9 cellular contexts compared by ENCODE assay signal in the genomic region with DNA sequence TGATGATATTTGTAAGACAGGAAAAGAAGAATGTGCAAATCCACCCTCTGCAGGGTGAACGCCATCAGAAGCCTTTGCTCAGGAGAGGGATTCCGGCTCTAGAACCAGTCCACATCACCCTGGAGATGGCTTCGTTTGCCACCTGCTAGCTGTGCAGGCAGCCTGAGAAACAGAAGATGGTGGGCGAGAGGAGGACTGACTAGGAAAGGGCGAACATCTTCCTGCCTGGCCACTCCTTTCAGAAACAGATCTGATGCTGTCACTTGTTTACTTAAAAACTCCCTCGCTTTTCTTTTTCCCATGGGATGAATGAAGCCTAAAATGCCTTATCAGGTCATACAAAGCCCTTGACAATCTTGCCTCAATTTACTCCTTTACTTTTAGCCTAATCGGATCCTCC. TPM values are rescaled to one million over a fixed set of nuclear protein-coding genes. Genes with fewer than 3 reads are reported as not detected.
DNase-seq lines count a peak whose midpoint lies in the region; ATAC-seq, FAIRE-seq and TF ChIP-seq lines count a peak whose summit lies in the region.
"Had no signal": no experiment of that assay in that cellular context is flagged by ENCODE, and none has a peak within 500 bp of the region (broad histone marks: within the 10 kb centered on the region; RNA-seq: fewer than 3 reads in every experiment).

No MANE protein-coding gene starts in this region.

- H3K27ac Mint-ChIP-seq in activated naive CD4-positive, alpha-beta T cell treated with anti-CD3 and anti-CD28 coated beads, Interleukin-2, amount 10 ng/mL, durations not matched to agents 7 days and 5 days: peak overlapping the region; percentile 85

- FAIRE-seq in kidney (lab: Jason Lieb, UNC): no peak

- no peak overlapping the region for H3K27ac ChIP-seq in ACC112 (ENCODE audit: low read depth, low read length)
- no peak overlapping the region for H3K27ac ChIP-seq in kidney (ENCODE audit: low read depth in 2 of 2, low read length in 2 of 2)

- H3K4me3 ChIP-seq in ACC112 (ENCODE audit: low read depth, low read length): peak overlapping the region; percentile 98
- peak overlapping the region; percentile 73 for H3K4me3 ChIP-seq in HAP-1
- peak overlapping the region; percentile 85 to 86 for H3K4me3 ChIP-seq in kidney (ENCODE audit: low read length in 2 of 2)

- no peaks in the 10 kb centered on the region for H3K27me3 ChIP-seq in ACC112 (ENCODE audit: insufficient read depth, low read length)
- H3K27me3 ChIP-seq in HAP-1 (ENCODE audit: low read depth): no peaks in the 10 kb centered on the region

- ATAC-seq in HG02610 (IDR thresholded peaks at IDR 0.05; ENCODE audit: unreplicated experiment): no peak
- no peak for ATAC-seq in HG03196 (IDR thresholded peaks at IDR 0.05; ENCODE audit: unreplicated experiment)

- H3K9me3 ChIP-seq in HAP-1 (no peaks in the 10 kb centered on the region), kidney (ENCODE audit: control insufficient read depth in 1 of 2, low read length in 2 of 2) (no peaks in the 10 kb centered on the region)

- H3K9ac ChIP-seq in kidney (ENCODE audit: low read length in 2 of 2): peak overlapping the region in 1 of 2 donors; percentile 48

- DNase-seq in HAP-1 (ENCODE audit: low spot score in 2 of 2): peak in 1 of 2 experiments; percentile 32
- DNase-seq in activated naive CD4-positive, alpha-beta T cell treated with anti-CD3 and anti-CD28 coated beads, Interleukin-2, amount 10 ng/mL, durations not matched to agents 7 days and 5 days: peak; percentile 41
- no peak for DNase-seq in kidney
- peak; percentile 56 for DNase-seq in superior temporal gyrus (ENCODE audit: extremely low spot score)
- no peak for DNase-seq in hippocampal formation (lab: John Stamatoyannopoulos, UW)

- H3K36me3 ChIP-seq in ACC112 (ENCODE audit: insufficient read depth, low read length) (no peaks in the 10 kb centered on the region), HAP-1 (replicated peaks) (0 out of 2 replicates have a peak, but pooled peaks cover 5% of the 10 kb centered on the region), kidney (ENCODE audit: control insufficient read depth in 1 of 2, insufficient read depth in 2 of 2, low read length in 2 of 2) (no peaks in the 10 kb centered on the region)

- peaks cover 58% of the 10 kb centered on the region for H3K4me1 Mint-ChIP-seq in activated naive CD4-positive, alpha-beta T cell treated with anti-CD3 and anti-CD28 coated beads, Interleukin-2, amount 10 ng/mL, durations not matched to agents 7 days and 5 days

- no peak for TF ChIP-seq CTCF in kidney (IDR thresholded peaks at IDR 0.05; ENCODE audit: borderline replicate concordance, extremely low read depth, insufficient read depth)

- H3K36me3 Mint-ChIP-seq in activated naive CD4-positive, alpha-beta T cell treated with anti-CD3 and anti-CD28 coated beads, Interleukin-2, amount 10 ng/mL, durations not matched to agents 7 days and 5 days: peaks cover 26% of the 10 kb centered on the region

- in situ Hi-C loops in HAP-1 (cut with MboI; ENCODE audit: low sequenced_read_pairs): no loop called here

- H3K27me3 Mint-ChIP-seq in activated naive CD4-positive, alpha-beta T cell treated with anti-CD3 and anti-CD28 coated beads, Interleukin-2, amount 10 ng/mL, durations not matched to agents 7 days and 5 days: peaks cover 20% of the 10 kb centered on the region

- CTCF ChIA-PET in activated naive CD4-positive, alpha-beta T cell treated with anti-CD3 and anti-CD28 coated beads, Interleukin-2, amount 10 ng/mL, durations not matched to agents 7 days and 5 days (lab: Charles Lee): no interaction called here

- intact Hi-C loops in kidney (cut with DNase I): no loop called here

- H3K79me2 ChIP-seq in ACC112 (ENCODE audit: control insufficient read depth, insufficient read depth, low read length, unreplicated experiment): peaks cover 52% of the 10 kb centered on the region

- H3K9me3 Mint-ChIP-seq in activated naive CD4-positive, alpha-beta T cell treated with anti-CD3 and anti-CD28 coated beads, Interleukin-2, amount 10 ng/mL, durations not matched to agents 7 days and 5 days: no peaks in the 10 kb centered on the region

- no peak overlapping the region for H2AFZ ChIP-seq in ACC112 (ENCODE audit: low read length, unreplicated experiment)

- H3K4me3 Mint-ChIP-seq in activated naive CD4-positive, alpha-beta T cell treated with anti-CD3 and anti-CD28 coated beads, Interleukin-2, amount 10 ng/mL, durations not matched to agents 7 days and 5 days: peak overlapping the region; percentile 89

- H3K4me1 ChIP-seq in ACC112 (ENCODE audit: control insufficient read depth, insufficient read depth, low read length, unreplicated experiment) (peaks cover 32% of the 10 kb centered on the region), HAP-1 (peaks cover 19% of the 10 kb centered on the region), kidney (ENCODE audit: control insufficient read depth in 1 of 2, insufficient read depth in 1 of 2, low read depth in 1 of 2, low read length in 2 of 2) (peaks cover 8 to 25% of the 10 kb centered on the region in 2 donors)

RNA-seq across cellular contexts. Expression of gene PTPRA, which starts 1.2 kb away (rescaled TPM):
- 70.3 TPM for total RNA-seq in kidney
- polyA plus RNA-seq in kidney (ENCODE audit: insufficient read depth, low read depth, low replicate concordance): 33.1 TPM

RNA-seq across cellular contexts. Expression of gene VPS16, which starts 33.9 kb away (rescaled TPM):
- total RNA-seq in kidney: 38.6 TPM
- 38.8 TPM for polyA plus RNA-seq in kidney (ENCODE audit: insufficient read depth, low read depth, low replicate concordance)

RNA-seq across cellular contexts. Expression of gene PCED1A, which starts 34.0 kb away (rescaled TPM):
- total RNA-seq in kidney: 47.7 TPM
- polyA plus RNA-seq in kidney (ENCODE audit: insufficient read depth, low read depth, low replicate concordance): 43.6 TPM

RNA-seq across cellular contexts. Expression of gene TMEM239, which starts 58.3 kb away (rescaled TPM):
- total RNA-seq in kidney: not detected
- polyA plus RNA-seq in kidney (ENCODE audit: insufficient read depth, low read depth, low replicate concordance): not detected
- total RNA-seq: glomerular endothelial cell had no signal

RNA-seq across cellular contexts. Expression of gene C20orf141, which starts 59.7 kb away (rescaled TPM):
- not detected for total RNA-seq in kidney
- polyA plus RNA-seq in kidney (ENCODE audit: insufficient read depth, low read depth, low replicate concordance): not detected
- total RNA-seq: glomerular endothelial cell had no signal

Comparison
In these comparisons a context has a peak if more than half of its experiments do, and no peak if none do; other contexts are left out.
1. DNase-seq: peak in activated naive CD4-positive, alpha-beta T cell treated with anti-CD3 and anti-CD28 coated beads, Interleukin-2, amount 10 ng/mL, durations not matched to agents 7 days and 5 days (single experiment) and superior temporal gyrus (single experiment); none in kidney (single experiment) and hippocampal formation (0 of 2).
2. Peak in every context shown above with its lines, with median percentiles within 50 percentile points of each other: H3K4me3 ChIP-seq.